8 cellular contexts compared by ENCODE assay signal in genomic region chr22:25404923-25405853, GRCh38.
DNase-seq lines count a peak whose midpoint lies in the region; ATAC-seq and TF ChIP-seq lines count a peak whose summit lies in the region.

No MANE protein-coding gene starts in this region.

- peak overlapping the region; percentile 73 for H3K4me3 Mint-ChIP-seq in activated naive CD8-positive, alpha-beta T cell treated with anti-CD3 and anti-CD28 coated beads for 36 hours

- peak overlapping the region; percentile 95 for H3K4me2 ChIP-seq in parathyroid adenoma (ENCODE audit: low read length)

- H3K27me3 Mint-ChIP-seq in activated naive CD8-positive, alpha-beta T cell treated with anti-CD3 and anti-CD28 coated beads for 36 hours: no peaks in the 10 kb centered on the region

- H3K4me3 ChIP-seq in SK-N-MC (peak overlapping the region; percentile 95), parathyroid adenoma (ENCODE audit: low read depth, low read length) (peak overlapping the region; percentile 58), transverse colon (peak overlapping the region; percentile 52 to 98 (median 74))

- TF ChIP-seq POLR2A in transverse colon (IDR thresholded peaks at IDR 0.05): peak; percentile 41

- no peaks in the 10 kb centered on the region for H3K9me3 ChIP-seq in SK-N-MC (ENCODE audit: low read depth, low read length)
- no peaks in the 10 kb centered on the region for H3K9me3 ChIP-seq in parathyroid adenoma (ENCODE audit: control insufficient read depth, low read length)
- no peaks in the 10 kb centered on the region for H3K9me3 ChIP-seq in transverse colon

- no peaks in the 10 kb centered on the region for H3K36me3 Mint-ChIP-seq in activated naive CD8-positive, alpha-beta T cell treated with anti-CD3 and anti-CD28 coated beads for 36 hours

- DNase-seq in NCI-H1436 (lab: John Stamatoyannopoulos, UW) (peak; percentile 62), NCI-H1436 treated with DMSO at 0.1 percent for 48 hours (lab: John Stamatoyannopoulos, UW) (no peak), SK-N-MC (ENCODE audit: low read depth, low spot score) (no peak), Right ventricle myocardium superior (peak; percentile 91), transverse colon (peak; percentile 86)
- DNase-seq in activated naive CD8-positive, alpha-beta T cell treated with anti-CD3 and anti-CD28 coated beads for 36 hours: peak; percentile 77

- intact Hi-C loops in Right ventricle myocardium superior (cut with DNase I) (loop anchor here (5.0 kb wide), 1 partner anchor 43 kb away; no protein-coding TSS in a partner anchor), transverse colon (cut with DNase I; ENCODE audit: low total_unique reads) (no loop called here)

- H3K9ac ChIP-seq in SK-N-MC (ENCODE audit: insufficient read length): peak overlapping the region; percentile 62
- H3K9ac ChIP-seq in parathyroid adenoma: no peak overlapping the region

- peak; percentile 42 for ATAC-seq in HG03097 (IDR thresholded peaks at IDR 0.05; ENCODE audit: low FRiP score, unreplicated experiment)
- ATAC-seq in Right ventricle myocardium superior (ENCODE audit: poor library complexity): peak; percentile 74

- TF ChIP-seq CTCF in parathyroid adenoma (IDR thresholded peaks at IDR 0.05) (no peak), transverse colon (IDR thresholded peaks at IDR 0.05) (no peak)

- peaks cover 19% of the 10 kb centered on the region for H3K4me1 ChIP-seq in parathyroid adenoma
- peaks cover 14 to 46% (median 37%) of the 10 kb centered on the region in 4 donors for H3K4me1 ChIP-seq in transverse colon

- 1% methylated on average over 6 of the region's 118 CpGs; no CpG with 5 or more reads in 1 of the 2 donors for WGBS in transverse colon (ENCODE audit: low coverage in 1 of 2), 2 donors

- TF ChIP-seq EP300 in transverse colon (IDR thresholded peaks at IDR 0.05; ENCODE audit: low read depth): no peak

- H3K9me3 Mint-ChIP-seq in activated naive CD8-positive, alpha-beta T cell treated with anti-CD3 and anti-CD28 coated beads for 36 hours: no peaks in the 10 kb centered on the region

- in situ Hi-C loops in transverse colon (cut with MboI; ENCODE audit: low pct_ligation_motif_present in 1 of 4, low pct_unique_long_range_greater_than_20kb in 1 of 4, low sequenced_read_pairs in 3 of 4): no loop called here

- peak overlapping the region; percentile 66 for H2AFZ ChIP-seq in parathyroid adenoma

- peaks cover 8% of the 10 kb centered on the region for H3K79me2 ChIP-seq in parathyroid adenoma

- no peaks in the 10 kb centered on the region for H3K27me3 ChIP-seq in parathyroid adenoma (ENCODE audit: control insufficient read depth, insufficient read depth, low read length)
- no peaks in the 10 kb centered on the region for H3K27me3 ChIP-seq in transverse colon

- H3K36me3 ChIP-seq in SK-N-MC (ENCODE audit: insufficient read depth, low read length) (no peaks in the 10 kb centered on the region), parathyroid adenoma (ENCODE audit: control insufficient read depth, insufficient read depth, low read length) (no peaks in the 10 kb centered on the region), transverse colon (no peaks in the 10 kb centered on the region)

- H3K27ac ChIP-seq in SK-N-MC (0 out of 2 replicates have a peak overlapping the region, but pooled peaks have one; percentile 25), parathyroid adenoma (peak overlapping the region; percentile 64), transverse colon (peak overlapping the region; percentile 85 to 93 (median 91))

- peak overlapping the region; percentile 54 for H3K27ac Mint-ChIP-seq in activated naive CD8-positive, alpha-beta T cell treated with anti-CD3 and anti-CD28 coated beads for 36 hours

- peaks cover 28% of the 10 kb centered on the region for H3K4me1 Mint-ChIP-seq in activated naive CD8-positive, alpha-beta T cell treated with anti-CD3 and anti-CD28 coated beads for 36 hours

Comparison
In these comparisons a context has a peak if more than half of its experiments do, and no peak if none do; other contexts are left out.
1. DNase-seq: peak in NCI-H1436 (single experiment), activated naive CD8-positive, alpha-beta T cell treated with anti-CD3 and anti-CD28 coated beads for 36 hours (single experiment), Right ventricle myocardium superior (single experiment) and transverse colon (single experiment); none in NCI-H1436 treated with DMSO at 0.1 percent for 48 hours (single experiment) and SK-N-MC (single experiment).
2. H3K27ac ChIP-seq: peak in every context shown above with its lines; median percentile 91 in transverse colon; 64 in parathyroid adenoma; 25 in SK-N-MC.
3. Peak in every context shown above with its lines, with median percentiles within 50 percentile points of each other: H3K4me3 ChIP-seq.